Comparison of ENCODE assay signal across 25 cellular contexts in the genomic region with DNA sequence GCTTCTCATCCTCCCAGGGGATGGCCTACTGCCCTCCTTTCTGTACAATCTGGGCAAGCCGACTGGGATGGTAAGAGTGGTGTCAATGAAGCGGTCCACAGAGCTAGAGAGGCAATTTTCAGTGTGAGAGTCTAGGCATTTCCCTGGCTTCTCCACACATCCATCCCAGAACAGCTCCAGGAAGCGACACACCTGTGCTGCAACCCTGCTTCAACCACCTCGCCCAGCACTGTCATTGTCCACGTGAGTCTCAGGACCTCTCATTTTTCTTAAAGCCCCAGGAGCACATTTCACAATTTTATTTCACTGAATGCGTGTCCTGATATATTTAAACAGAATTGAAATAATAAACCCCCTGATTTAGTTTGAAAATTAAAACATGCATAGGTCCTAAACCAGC.
"Had no signal": no experiment of that assay in that cellular context is flagged by ENCODE, and none has a peak within 500 bp of the region (broad histone marks: within the 10 kb centered on the region; RNA-seq: fewer than 3 reads in every experiment).

No MANE protein-coding gene starts in this region.

- H3K4me1 Mint-ChIP-seq: stimulated activated memory B cell treated with anti-CD40 and anti-IgM and Interleukin-4, amounts not matched to agents 10 μg/mL and 1 μg/mL and 100 μg/mL, for 72 hours had no signal

- H3K9me3 Mint-ChIP-seq: naive thymus-derived CD8-positive, alpha-beta T cell; nephron progenitor cell; stimulated activated memory B cell treated with anti-CD40 and anti-IgM and Interleukin-4, amounts not matched to agents 10 μg/mL and 1 μg/mL and 100 μg/mL, for 72 hours had no signal

- H3K4me3 Mint-ChIP-seq: mesothelial cell of epicardium; naive thymus-derived CD8-positive, alpha-beta T cell; nephron progenitor cell; stimulated activated memory B cell treated with anti-CD40 and anti-IgM and Interleukin-4, amounts not matched to agents 10 μg/mL and 1 μg/mL and 100 μg/mL, for 72 hours had no signal

- H3K4me3 ChIP-seq: dorsolateral prefrontal cortex, esophagus muscularis mucosa, gastroesophageal sphincter, lung, prostate gland, skin epidermis, spleen, testis, tibial artery, vagina had no signal

- ATAC-seq: foreskin keratinocyte; gastroesophageal sphincter; left lobe of liver; naive thymus-derived CD8-positive, alpha-beta T cell; right cardiac atrium; stimulated activated memory B cell treated with anti-CD40 and anti-IgM and Interleukin-4, amounts not matched to agents 10 μg/mL and 1 μg/mL and 100 μg/mL, for 72 hours; stimulated activated naive CD8-positive, alpha-beta T cell treated with anti-CD3 and anti-CD28 coated beads, Interleukin-15, Interleukin-2, amounts not matched to agents 100 U/mL and 50 U/mL, for 24 hours had no signal

- H3K36me3 ChIP-seq: esophagus muscularis mucosa, gastroesophageal sphincter, prostate gland, spleen, tibial artery, vagina had no signal

- H3K27ac Mint-ChIP-seq: mesothelial cell of epicardium; naive thymus-derived CD8-positive, alpha-beta T cell; nephron progenitor cell; stimulated activated memory B cell treated with anti-CD40 and anti-IgM and Interleukin-4, amounts not matched to agents 10 μg/mL and 1 μg/mL and 100 μg/mL, for 72 hours had no signal

- H3K27me3 ChIP-seq: dorsolateral prefrontal cortex, gastroesophageal sphincter, testis, tibial artery, vagina had no signal

- DNase-seq: cerebellar nuclear complex; dorsolateral prefrontal cortex; effector CD4-positive, alpha-beta T cell; foreskin keratinocyte; mesenchymal stem cell; naive thymus-derived CD8-positive, alpha-beta T cell; nephron progenitor cell; nucleus accumbens; right cardiac atrium; spleen; stimulated activated CD4-positive, alpha-beta T cell treated with anti-CD3 and anti-CD28 coated beads, Interleukin-4, amount 100 ng/mL, for 4 hours; stimulated activated naive CD8-positive, alpha-beta T cell treated with anti-CD3 and anti-CD28 coated beads, Interleukin-15, Interleukin-2, amounts not matched to agents 100 U/mL and 50 U/mL, for 24 hours; substantia nigra; testis; tibial artery had no signal

- H3K36me3 Mint-ChIP-seq: mesothelial cell of epicardium; naive thymus-derived CD8-positive, alpha-beta T cell; stimulated activated memory B cell treated with anti-CD40 and anti-IgM and Interleukin-4, amounts not matched to agents 10 μg/mL and 1 μg/mL and 100 μg/mL, for 72 hours had no signal

- H3K27ac ChIP-seq: dorsolateral prefrontal cortex, epithelial cell of prostate, esophagus muscularis mucosa, foreskin keratinocyte, gastroesophageal sphincter, prostate gland, skin epidermis, spleen, testis, tibial artery, vagina had no signal

- H3K4me1 ChIP-seq: esophagus muscularis mucosa, foreskin keratinocyte, gastroesophageal sphincter, prostate gland, spleen, testis, tibial artery, vagina had no signal

- H3K9me3 ChIP-seq: esophagus muscularis mucosa, gastroesophageal sphincter, prostate gland, spleen, testis, tibial artery, vagina had no signal
